In the genomic region with DNA sequence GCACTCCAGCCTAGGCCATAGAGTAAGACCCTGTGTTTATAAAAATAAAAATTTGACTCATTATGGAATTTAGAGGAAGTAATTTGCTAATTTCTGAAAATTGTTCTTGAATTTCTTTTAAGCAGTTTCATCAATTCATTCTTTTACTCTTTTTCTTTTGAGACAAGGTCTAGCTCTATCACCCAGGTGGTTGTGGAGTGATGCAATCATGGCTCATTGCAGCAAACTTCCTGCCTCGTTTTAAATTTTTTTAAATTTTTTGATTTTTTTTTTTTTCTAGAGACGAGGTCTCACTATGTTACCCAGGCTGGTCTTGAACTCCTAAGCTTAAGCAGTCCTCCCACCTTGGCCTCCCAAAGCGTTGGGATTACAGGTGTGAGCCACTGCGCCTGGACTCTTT, we compare ENCODE assay signal across 1 cellular context.
TF ChIP-seq lines count a peak whose summit lies in the region.

No MANE protein-coding gene starts in this region.

TF ChIP-seq in IMR-90, 13 proteins besides CTCF, POLR2A, EP300 and RAD21:
- TF ChIP-seq FOS (IDR thresholded peaks at IDR 0.05; ENCODE audit: low read depth, low read length) = no peak
- TF ChIP-seq CEBPB (IDR thresholded peaks at IDR 0.05; ENCODE audit: low read depth, low read length) = peak; percentile 66
